ENCODE assay signal across 8 cellular contexts in genomic region chr1:95041491-95042165, GRCh38. TPM values are rescaled to one million over a fixed set of nuclear protein-coding genes. Genes with fewer than 3 reads are reported as not detected.
DNase-seq lines count a peak whose midpoint lies in the region; FAIRE-seq and TF ChIP-seq lines count a peak whose summit lies in the region.

No MANE protein-coding gene starts in this region.

- H3K36me3 Mint-ChIP-seq in HFFc6 (ENCODE audit: low read depth), result peaks cover 5% of the 10 kb centered on the region; the same call in 1 of the 2 replicates

- H3K27ac Mint-ChIP-seq in HFFc6, result no peak overlapping the region

- H3K36me3 ChIP-seq in hepatocyte (replicated peaks; ENCODE audit: insufficient read depth, low read depth) (no peaks in the 10 kb centered on the region), spleen (no peaks in the 10 kb centered on the region)

- no peaks in the 10 kb centered on the region for H4K20me1 ChIP-seq in hepatocyte (ENCODE audit: insufficient read depth, poor library complexity, severe bottlenecking)

- H3K4me3 ChIP-seq in astrocyte of the cerebellum (ENCODE audit: low read depth, low read length) (no peak overlapping the region), hepatocyte (no peak overlapping the region), spleen (no peak overlapping the region)

- H3K4me1 Mint-ChIP-seq in HFFc6 (ENCODE audit: low read depth), result peaks cover 12% of the 10 kb centered on the region; the same call in 1 of the 2 replicates

- peaks cover 16% of the 10 kb centered on the region for H3K4me1 ChIP-seq in hepatocyte (ENCODE audit: insufficient read depth)
- peaks cover 0 to 21% (median 9%) of the 10 kb centered on the region in 6 donors for H3K4me1 ChIP-seq in spleen

- peak overlapping the region; percentile 56 for H3K27ac ChIP-seq in hepatocyte
- no peak overlapping the region for H3K27ac ChIP-seq in spleen

- H2AFZ ChIP-seq in hepatocyte, result no peak overlapping the region

- no peaks in the 10 kb centered on the region for H3K79me2 ChIP-seq in hepatocyte

- TF ChIP-seq POLR2A in spleen (IDR thresholded peaks at IDR 0.05), result no peak

- no peaks in the 10 kb centered on the region for H3K27me3 Mint-ChIP-seq in HFFc6 (ENCODE audit: insufficient read depth)

- no peaks in the 10 kb centered on the region for H3K9me3 Mint-ChIP-seq in HFFc6

- no peaks in the 10 kb centered on the region for H3K9me2 ChIP-seq in hepatocyte (replicated peaks; ENCODE audit: insufficient read depth)

- H3K4me2 ChIP-seq in hepatocyte, result peak overlapping the region; percentile 36

- in situ Hi-C loops in astrocyte of the cerebellum (cut with HindIII; ENCODE audit: low sequenced_read_pairs), result loop anchor here (25.0 kb wide), 1 partner anchor 129 kb away; no protein-coding TSS in a partner anchor

- TF ChIP-seq CTCF in HFFc6 (IDR thresholded peaks at IDR 0.05) (peak; percentile 92), astrocyte of the cerebellum (IDR thresholded peaks at IDR 0.05; ENCODE audit: low read depth, low read length, missing control alignments) (peak; percentile 88), hepatocyte (IDR thresholded peaks at IDR 0.05; ENCODE audit: poor library complexity) (peak; percentile 92), spleen (IDR thresholded peaks at IDR 0.05 in 8 of 11, conservative IDR thresholded peaks at IDR 0.05 in 3 of 11) (peak in 10 of 11 experiments; percentile 45 to 88 (median 56))

- no peaks in the 10 kb centered on the region for H3K9me3 ChIP-seq in hepatocyte (ENCODE audit: low read depth)
- H3K9me3 ChIP-seq in spleen, result no peaks in the 10 kb centered on the region

- H3K4me3 Mint-ChIP-seq in HFFc6, result no peak overlapping the region

- H3K27me3 ChIP-seq in hepatocyte (no peaks in the 10 kb centered on the region), spleen (replicated peaks in 1 of 7) (no peaks in the 10 kb centered on the region)

- 44% methylated on average over 1 of the region's 2 CpGs for WGBS in hepatocyte (ENCODE audit: low lambda C conversion rate, missing lambda C conversion rate)
- WGBS in spleen, 5 donors, result 28 to 35% (median 29%) methylated on average over 2 of the region's 2 CpGs

- DNase-seq in HFFc6 (peak; percentile 87), NCI-H2196 treated with DMSO at 0.1 percent for 48 hours (lab: John Stamatoyannopoulos, UW; ENCODE audit: unreplicated experiment) (peak; percentile 49), astrocyte of the cerebellum (ENCODE audit: low read depth) (peak; percentile 87), hepatocyte (ENCODE audit: low spot score) (peak; percentile 84), spleen (no peak), KG1 (lab: John Stamatoyannopoulos, UW) (no peak), NK-92 (lab: John Stamatoyannopoulos, UW; ENCODE audit: unreplicated experiment) (no peak)

- intact Hi-C loops in spleen (cut with DNase I; ENCODE audit: low total_unique reads), result loop anchor here (2.0 kb wide), 1 partner anchor 187 kb away; no protein-coding TSS in a partner anchor

- FAIRE-seq in G401.6 (lab: Jason Lieb, UNC), result peak; percentile 96

RNA-seq across cellular contexts. Expression of gene ALG14, which starts 31.1 kb away (rescaled TPM):
- total RNA-seq in HFFc6 (2021; fragmentation: NEBNext Ultra II Directional; extraction: Animal tissue kit (Norgen Biotek cat#: 25700)), result 10 to 100 TPM in 5 of 6 experiments, 1 to 10 TPM in 1; 8.8 to 14.0 (median 11.9) TPM
- total RNA-seq in hepatocyte (2.5 and 4.7 TPM in 2 replicates), spleen (1 to 10 TPM in 6 of 7 donors, under 1 TPM in 1; 0.97 to 6.0 (median 2.6) TPM)
- polyA plus RNA-seq in hepatocyte (15.2 and 22.5 TPM in 2 replicates), spleen (1 to 10 TPM in 1 of 3 donors, under 1 TPM in 2; 0.78 to 1.2 (median 0.85) TPM)

Comparison
In these comparisons a context has a peak if more than half of its experiments do, and no peak if none do; other contexts are left out.
1. DNase-seq: peak in HFFc6 (single experiment), NCI-H2196 treated with DMSO at 0.1 percent for 48 hours (single experiment), astrocyte of the cerebellum (single experiment) and hepatocyte (single experiment); none in spleen (single experiment), KG1 (single experiment) and NK-92 (single experiment).
2. Peak in every context shown above with its lines, with median percentiles within 50 percentile points of each other: CTCF ChIP-seq.